ENCODE assay signal across 25 cellular contexts in genomic region chr15:54032066-54032465, GRCh38. TPM values are rescaled to one million over a fixed set of nuclear protein-coding genes. Genes with fewer than 3 reads are reported as not detected.
DNase-seq lines count a peak whose midpoint lies in the region; ATAC-seq and TF ChIP-seq lines count a peak whose summit lies in the region.
"Had no signal": no experiment of that assay in that cellular context is flagged by ENCODE, and none has a peak within 500 bp of the region (broad histone marks: within the 10 kb centered on the region; RNA-seq: fewer than 3 reads in every experiment).

No MANE protein-coding gene starts in this region.

- no peak for DNase-seq in RWPE2 (ENCODE audit: low spot score)
- DNase-seq in epithelial cell of esophagus (ENCODE audit: low read depth): peak; percentile 75
- DNase-seq in cardiac septum (ENCODE audit: low spot score): no peak
- DNase-seq in OCI-M1 (lab: John Stamatoyannopoulos, UW): no peak
- DNase-seq: 8988T; ACHN; BE2C; C1 segment of cervical spinal cord; CD4-positive, alpha-beta memory T cell; CD4-positive, CD25-positive, alpha-beta regulatory T cell; CD8-positive, alpha-beta memory T cell; COR-L47; DMS 273 treated with DMSO at 0.1 percent for 48 hours; DMS153; DMS53; DMS79; DND-41; EL; GDM1 had no signal

- peak overlapping the region; percentile 30 for H3K27ac ChIP-seq in RWPE2 (ENCODE audit: poor library complexity, severe bottlenecking)
- H3K27ac ChIP-seq: BLaER1 had no signal

- H3K27me3 ChIP-seq in RWPE2 (ENCODE audit: insufficient read depth, poor library complexity, severe bottlenecking): no peaks in the 10 kb centered on the region
- H3K27me3 ChIP-seq: BE2C, BLaER1 had no signal

- intact Hi-C loops in cardiac septum (cut with DNase I): no loop called here

- H3K36me3 ChIP-seq in RWPE2 (ENCODE audit: low read depth): no peaks in the 10 kb centered on the region
- H3K36me3 ChIP-seq: BE2C, BLaER1 had no signal

- no peaks in the 10 kb centered on the region for H3K9me3 ChIP-seq in RWPE2 (ENCODE audit: severe bottlenecking)
- H3K9me3 ChIP-seq: BE2C, BLaER1 had no signal

- H3K4me3 ChIP-seq in RWPE2 (ENCODE audit: severe bottlenecking) (no peak overlapping the region), epithelial cell of esophagus (ENCODE audit: low read length) (no peak overlapping the region)
- H3K4me3 ChIP-seq: BLaER1, GM12878 had no signal

- peaks cover 3% of the 10 kb centered on the region for H3K4me1 ChIP-seq in RWPE2 (ENCODE audit: insufficient read depth, poor library complexity, severe bottlenecking)
- H3K4me1 ChIP-seq: BE2C, BLaER1 had no signal

- ATAC-seq in RWPE2 (ENCODE audit: low read depth) (no peak), esophagus mucosa (peak; percentile 90), HG02571 (IDR thresholded peaks at IDR 0.05; ENCODE audit: unreplicated experiment) (no peak)
- ATAC-seq: GM12878 had no signal

- TF ChIP-seq CTCF in RWPE2 (IDR thresholded peaks at IDR 0.05; ENCODE audit: poor library complexity, severe bottlenecking) (no peak), epithelial cell of esophagus (IDR thresholded peaks at IDR 0.05; ENCODE audit: insufficient read depth, low read depth, low read length, missing control alignments) (no peak)

RNA-seq across cellular contexts. Expression of gene UNC13C, which starts 53.8 kb away (rescaled TPM):
- total RNA-seq in esophagus mucosa (0.04 TPM), cardiac septum (0.32 TPM)
- total RNA-seq: A673; CD4-positive, alpha-beta memory T cell; CD4-positive, CD25-positive, alpha-beta regulatory T cell; CD8-positive, alpha-beta memory T cell; G401 had no signal
